Comparison of ENCODE assay signal across 8 cellular contexts in genomic region chr2:85584354-85584856, GRCh38.
DNase-seq lines count a peak whose midpoint lies in the region; ATAC-seq lines count a peak whose summit lies in the region.

A gene with protein sequence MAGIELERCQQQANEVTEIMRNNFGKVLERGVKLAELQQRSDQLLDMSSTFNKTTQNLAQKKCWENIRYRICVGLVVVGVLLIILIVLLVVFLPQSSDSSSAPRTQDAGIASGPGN (plus strand): TSS chr2:85584431. CDS start chr2:85584491, 60 bp downstream.

- H3K4me1 ChIP-seq in ACC112 (ENCODE audit: control insufficient read depth, insufficient read depth, low read length, unreplicated experiment), result peaks cover 33% of the 10 kb centered on the region

- H3K36me3 ChIP-seq in ACC112 (ENCODE audit: insufficient read depth, low read length), result no peaks in the 10 kb centered on the region
- H3K36me3 ChIP-seq in KOPT-K1 (ENCODE audit: insufficient read depth, low read length), result no peaks in the 10 kb centered on the region

- DNase-seq in astrocyte of the hippocampus (ENCODE audit: low read depth, low spot score) (peak; percentile 73), NCI-H146 (lab: John Stamatoyannopoulos, UW) (no peak), NCI-H2171 treated with DMSO at 0.1 percent for 48 hours (lab: John Stamatoyannopoulos, UW) (no peak)
- DNase-seq in stimulated activated CD8-positive, alpha-beta memory T cell treated with anti-CD3 and anti-CD28 coated beads, Interleukin-12 subunit alpha, Interleukin-12 subunit beta, amount 100 ng/mL, for 4 hours (ENCODE audit: low read depth), result peak; percentile 32

- no peaks in the 10 kb centered on the region for H3K9me3 ChIP-seq in KOPT-K1 (ENCODE audit: insufficient read depth, low read length, poor library complexity, severe bottlenecking)
- H3K9me3 ChIP-seq in iPS-18c (ENCODE audit: control insufficient read depth, insufficient read depth, low read length), result no peaks in the 10 kb centered on the region

- H3K4me3 ChIP-seq in ACC112 (ENCODE audit: low read depth, low read length), result peak within 1 kb of the TSS; percentile 94
- H3K4me3 ChIP-seq in iPS-18c (ENCODE audit: insufficient read depth, low read depth, low read length), result peak within 1 kb of the TSS; percentile 40; the same call in 1 of the 2 replicates

- H3K27ac ChIP-seq in ACC112 (ENCODE audit: low read depth, low read length), result peak within 1 kb of the TSS; percentile 64
- H3K27ac ChIP-seq in KOPT-K1 (ENCODE audit: low read depth, low read length, poor library complexity, severe bottlenecking), result peak within 1 kb of the TSS; percentile 78

- H3K27me3 ChIP-seq in ACC112 (ENCODE audit: insufficient read depth, low read length), result no peaks in the 10 kb centered on the region

- H3K79me2 ChIP-seq in ACC112 (ENCODE audit: control insufficient read depth, insufficient read depth, low read length, unreplicated experiment), result peaks cover 8% of the 10 kb centered on the region

- peak within 1 kb of the TSS; percentile 84 for H2AFZ ChIP-seq in ACC112 (ENCODE audit: low read length, unreplicated experiment)

- peak; percentile 73 for ATAC-seq in GM19351 (IDR thresholded peaks at IDR 0.05; ENCODE audit: unreplicated experiment)

Comparison
In these comparisons a context has a peak if more than half of its experiments do, and no peak if none do; other contexts are left out.
1. DNase-seq: peak in astrocyte of the hippocampus (single experiment) and stimulated activated CD8-positive, alpha-beta memory T cell treated with anti-CD3 and anti-CD28 coated beads, Interleukin-12 subunit alpha, Interleukin-12 subunit beta, amount 100 ng/mL, for 4 hours (single experiment); none in NCI-H146 (single experiment) and NCI-H2171 treated with DMSO at 0.1 percent for 48 hours (single experiment).